In genomic region chr11:45745065-45745811, GRCh38 we compare ENCODE assay signal across 15 cellular contexts. TPM values are rescaled to one million over a fixed set of nuclear protein-coding genes. Genes with fewer than 3 reads are reported as not detected.
DNase-seq lines count a peak whose midpoint lies in the region; ATAC-seq and TF ChIP-seq lines count a peak whose summit lies in the region.
"Had no signal": no experiment of that assay in that cellular context is flagged by ENCODE, and none has a peak within 500 bp of the region (broad histone marks: within the 10 kb centered on the region; RNA-seq: fewer than 3 reads in every experiment).

No MANE protein-coding gene starts in this region.

- no peak overlapping the region for H3K27ac Mint-ChIP-seq in T-helper 17 cell
- H3K27ac Mint-ChIP-seq in activated CD4-positive, alpha-beta T cell treated with anti-CD3 and anti-CD28 coated beads for 36 hours: no peak overlapping the region

- H3K4me1 Mint-ChIP-seq in T-helper 17 cell: peaks cover 5% of the 10 kb centered on the region
- H3K4me1 Mint-ChIP-seq in activated CD4-positive, alpha-beta T cell treated with anti-CD3 and anti-CD28 coated beads for 36 hours: no peaks in the 10 kb centered on the region

- H3K4me3 ChIP-seq in SK-N-MC (no peak overlapping the region), gastroesophageal sphincter (no peak overlapping the region)

- no peaks in the 10 kb centered on the region for H3K9me3 ChIP-seq in SK-N-MC (ENCODE audit: low read depth, low read length)
- H3K9me3 ChIP-seq in gastroesophageal sphincter: no peaks in the 10 kb centered on the region
- no peaks in the 10 kb centered on the region for H3K9me3 ChIP-seq in T-helper 17 cell (ENCODE audit: control insufficient read depth, low read length, poor library complexity, severe bottlenecking)
- H3K9me3 ChIP-seq: BE2C had no signal

- peaks cover 22% of the 10 kb centered on the region for H3K27me3 Mint-ChIP-seq in T-helper 17 cell
- peaks cover 1% of the 10 kb centered on the region for H3K27me3 Mint-ChIP-seq in activated CD4-positive, alpha-beta T cell treated with anti-CD3 and anti-CD28 coated beads for 36 hours

- no peaks in the 10 kb centered on the region for H3K36me3 Mint-ChIP-seq in T-helper 17 cell (ENCODE audit: low read depth)
- H3K36me3 Mint-ChIP-seq in activated CD4-positive, alpha-beta T cell treated with anti-CD3 and anti-CD28 coated beads for 36 hours (ENCODE audit: low read depth): no peaks in the 10 kb centered on the region

- TF ChIP-seq CTCF in gastroesophageal sphincter (IDR thresholded peaks at IDR 0.05) (no peak), GM10266 (IDR thresholded peaks at IDR 0.05; ENCODE audit: control insufficient read depth, insufficient read depth, low read depth, missing control alignments) (no peak)

- TF ChIP-seq EP300 in gastroesophageal sphincter (IDR thresholded peaks at IDR 0.05): no peak

- no peak overlapping the region for H3K4me3 Mint-ChIP-seq in T-helper 17 cell
- no peak overlapping the region for H3K4me3 Mint-ChIP-seq in activated CD4-positive, alpha-beta T cell treated with anti-CD3 and anti-CD28 coated beads for 36 hours
- H3K4me3 Mint-ChIP-seq: neural crest cell had no signal

- peaks cover 0 to 5% (median 0%) of the 10 kb centered on the region in 3 donors for H3K4me1 ChIP-seq in gastroesophageal sphincter
- H3K4me1 ChIP-seq: BE2C had no signal

- CTCF ChIA-PET in activated CD4-positive, alpha-beta T cell treated with anti-CD3 and anti-CD28 coated beads for 36 hours (lab: Charles Lee): no interaction called here

- POLR2A ChIA-PET in activated CD4-positive, alpha-beta T cell treated with anti-CD3 and anti-CD28 coated beads for 36 hours (lab: Charles Lee): no interaction called here

- intact Hi-C loops in activated CD4-positive, alpha-beta T cell treated with anti-CD3 and anti-CD28 coated beads for 36 hours (cut with DNase I, micrococcal nuclease): no loop called here

- H3K27ac ChIP-seq in SK-N-MC (peak overlapping the region; percentile 92), gastroesophageal sphincter (peak overlapping the region in 3 of 4 donors; percentile 45 to 54 (median 49)), temporal lobe (ENCODE audit: low read depth, low read length) (peak overlapping the region; percentile 10)

- no peaks in the 10 kb centered on the region for H3K9me3 Mint-ChIP-seq in activated CD4-positive, alpha-beta T cell treated with anti-CD3 and anti-CD28 coated beads for 36 hours (ENCODE audit: low read depth)

- 42 to 52% methylated on average over 11 to 13 of the region's 13 CpGs for WGBS in gastroesophageal sphincter (ENCODE audit: low coverage in 1 of 2), 2 donors

- no peaks in the 10 kb centered on the region for H3K36me3 ChIP-seq in SK-N-MC (ENCODE audit: insufficient read depth, low read length)
- H3K36me3 ChIP-seq in gastroesophageal sphincter: no peaks in the 10 kb centered on the region
- H3K36me3 ChIP-seq: BE2C had no signal

- ATAC-seq in gastroesophageal sphincter (peak; percentile 87), T-helper 17 cell (no peak)
- ATAC-seq in activated CD4-positive, alpha-beta T cell treated with anti-CD3 and anti-CD28 coated beads for 36 hours: no peak

- DNase-seq in SK-N-MC (ENCODE audit: low read depth, low spot score) (no peak), middle frontal gyrus (ENCODE audit: extremely low spot score, low spot score) (peak; percentile 9), GM10266 (ENCODE audit: extremely low spot score) (no peak), HPDE6-E6E7 (ENCODE audit: extremely low spot score) (no peak), T-helper 17 cell (no peak)
- DNase-seq in activated CD4-positive, alpha-beta T cell treated with anti-CD3 and anti-CD28 coated beads for 36 hours: no peak
- DNase-seq: BE2C; DND-41; foreskin fibroblast; MV-4-11; NCI-H2171 treated with DMSO at 0.1 percent for 48 hours; stimulated activated CD4-positive, alpha-beta T cell treated with anti-CD3 and anti-CD28 coated beads, Interleukin-15, amount 100 ng/mL, for 24 hours had no signal

- H3K9ac ChIP-seq in SK-N-MC (ENCODE audit: insufficient read length): no peak overlapping the region

- H3K27me3 ChIP-seq in gastroesophageal sphincter: peaks cover 5% of the 10 kb centered on the region
- H3K27me3 ChIP-seq: BE2C had no signal

- no peak for TF ChIP-seq POLR2A in gastroesophageal sphincter (IDR thresholded peaks at IDR 0.05)

RNA-seq across cellular contexts. Expression of gene SLC35C1, which starts 59.7 kb away (rescaled TPM):
- 10 to 100 TPM in 1 of 4 donors, 1 to 10 TPM in 3; 6.8 to 22.3 (median 8.5) TPM for total RNA-seq in gastroesophageal sphincter
- total RNA-seq in temporal lobe: 5.9 TPM
- 10 to 100 TPM in 1 of 2 donors, 1 to 10 TPM in 1; 7.9 to 12.6 TPM for total RNA-seq in T-helper 17 cell
- total RNA-seq in activated CD4-positive, alpha-beta T cell treated with anti-CD3 and anti-CD28 coated beads for 36 hours: 1 to 10 TPM; 9.6 to 9.8 TPM

Comparison
In these comparisons a context has a peak if more than half of its experiments do, and no peak if none do; other contexts are left out.
1. H3K27ac ChIP-seq: peak in every context shown above with its lines; median percentile 92 in SK-N-MC; 49 in gastroesophageal sphincter; 10 in temporal lobe.